8 cellular contexts compared by ENCODE assay signal in genomic region chr9:41358682-41359081, GRCh38.
DNase-seq lines count a peak whose midpoint lies in the region; ATAC-seq, FAIRE-seq and TF ChIP-seq lines count a peak whose summit lies in the region.
"Not testable (repeated sequence)": the region's sequence is repeated elsewhere in the genome, so short reads cannot be mapped to it uniquely, and the experiment has no call there.

No MANE protein-coding gene starts in this region.

- H3F3A ChIP-seq in SK-N-SH (replicated peaks; ENCODE audit: insufficient read depth), result not testable (repeated sequence)

- not testable (repeated sequence) for TF ChIP-seq CTCF in SK-N-SH (IDR thresholded peaks at IDR 0.05); HepG2 (CRISPR knock-in tag; IDR thresholded peaks at IDR 0.05); gastrocnemius medialis (IDR thresholded peaks at IDR 0.05 in 4 of 5, conservative IDR thresholded peaks at IDR 0.05 in 1 of 5)

- not testable (repeated sequence) for TF ChIP-seq RAD21 in SK-N-SH (IDR thresholded peaks at IDR 0.05; ENCODE audit: low read length); HepG2 (CRISPR knock-in tag; IDR thresholded peaks at IDR 0.05)

- CTCF ChIA-PET in SK-N-SH (lab: Yijun Ruan, JAX); HepG2 (lab: Yijun Ruan, JAX; ENCODE audit: low intra/inter-chr PET ratio, low total read pairs): not testable (repeated sequence)

- not testable (repeated sequence) for BruUV-seq in HepG2 (replicated peaks; lab: Mats Ljungman, UMichigan)

- H3K27ac ChIP-seq in SK-N-SH (ENCODE audit: low read depth in 2 of 2, low read length in 1 of 2), result not testable (repeated sequence)
- peak overlapping the region; percentile 58 for H3K27ac ChIP-seq in HepG2 (ENCODE audit: extremely low read length, insufficient read depth, low read length)
- H3K27ac ChIP-seq in gastrocnemius medialis, result peak overlapping the region; percentile 85 to 90 (median 88)

- 2% methylated on average over 9 of the region's 40 CpGs for WGBS in SK-N-SH (ENCODE audit: low lambda C conversion rate)
- no CpG with 5 or more reads among the region's 40 CpGs for WGBS in HepG2 (ENCODE audit: low lambda C conversion rate)

- not testable (repeated sequence) for H3K9me2 ChIP-seq in SK-N-SH

- TF ChIP-seq EP300 in SK-N-SH (IDR thresholded peaks at IDR 0.05; ENCODE audit: borderline replicate concordance in 1 of 2, low read depth in 1 of 2, low read length in 1 of 2); HepG2 (IDR thresholded peaks at IDR 0.05; ENCODE audit: low read depth in 2 of 2, low read length in 2 of 2); HepG2 (CRISPR knock-in tag; IDR thresholded peaks at IDR 0.05; ENCODE audit: borderline replicate concordance): not testable (repeated sequence)

- peak; percentile 60 for DNase-seq in EH (ENCODE audit: low read depth)
- peak; percentile 67 for DNase-seq in NCI-H1092 treated with DMSO at 0.1 percent for 48 hours (lab: John Stamatoyannopoulos, UW)
- not testable (repeated sequence) for DNase-seq in SK-N-SH
- DNase-seq in activated T-helper 1 cell treated with Interleukin-2 at 50 U/mL for 16 hours (ENCODE audit: low read depth), result peak; percentile 70
- peak; percentile 71 for DNase-seq in effector CD8-positive, alpha-beta T cell (lab: John Stamatoyannopoulos, UW)
- DNase-seq in HepG2 (ENCODE audit: low spot score), result peak; percentile 50
- DNase-seq in gastrocnemius medialis, result peak; percentile 73 to 85
- DNase-seq in superior temporal gyrus (ENCODE audit: extremely low spot score), result peak; percentile 61

- H3K79me2 ChIP-seq in SK-N-SH (ENCODE audit: insufficient read depth); HepG2 (ENCODE audit: insufficient read depth, low read length): not testable (repeated sequence)

- in situ Hi-C loops in HepG2 (cut with HindIII; ENCODE audit: extremely low pct_ligation_motif_present, low pct_unique_long_range_greater_than_20kb); gastrocnemius medialis (cut with MboI; ENCODE audit: low sequenced_read_pairs in 4 of 4): not testable (repeated sequence)

- TF ChIP-seq POLR2A in HepG2 (IDR thresholded peaks at IDR 0.05; ENCODE audit: insufficient read depth in 1 of 2, low read depth in 2 of 2, low read length in 2 of 2), result peak in 1 of 2 experiments; percentile 50; a peak in 1 of 4 replicates
- peak; percentile 60 to 70 for TF ChIP-seq POLR2A in gastrocnemius medialis (IDR thresholded peaks at IDR 0.05)

- not testable (repeated sequence) for H4K20me1 ChIP-seq in SK-N-SH (ENCODE audit: insufficient read depth); HepG2 (ENCODE audit: insufficient read depth, low read length)

- ATAC-seq in HepG2, gastrocnemius medialis: not testable (repeated sequence)

- intact Hi-C loops in HepG2 (cut with micrococcal nuclease; ENCODE audit: unreplicated experiment); gastrocnemius medialis (cut with DNase I; ENCODE audit: low total_unique reads): not testable (repeated sequence)

- FAIRE-seq in HepG2 (lab: Jason Lieb, UNC), result not testable (repeated sequence)

- H2AFZ ChIP-seq in SK-N-SH (ENCODE audit: low read depth); HepG2 (ENCODE audit: low read length): not testable (repeated sequence)

- H3K27me3 ChIP-seq in SK-N-SH (ENCODE audit: insufficient read depth); HepG2 (ENCODE audit: control insufficient read depth in 1 of 2, insufficient read depth in 2 of 2, low read length in 2 of 2); gastrocnemius medialis: not testable (repeated sequence)

- H3K4me2 ChIP-seq in SK-N-SH (0 out of 2 replicates have a peak overlapping the region, but pooled peaks have one; percentile 66), HepG2 (ENCODE audit: low read depth, low read length) (peak overlapping the region; percentile 51; the same call in 1 of the 2 replicates)

- peak overlapping the region; percentile 62 to 63; a peak in 3 of 4 replicates for H3K4me3 ChIP-seq in SK-N-SH (ENCODE audit: low read depth in 2 of 2, low read length in 1 of 2)
- H3K4me3 ChIP-seq in HepG2 (replicated peaks in 1 of 3; ENCODE audit: insufficient read depth in 1 of 3, low read depth in 2 of 3, low read length in 3 of 3), result peak overlapping the region; percentile 52 to 81 (median 73); a peak in 4 of 6 replicates
- peak overlapping the region; percentile 67 to 79 (median 76) for H3K4me3 ChIP-seq in gastrocnemius medialis

- POLR2A ChIA-PET in SK-N-SH (lab: Yijun Ruan, JAX); HepG2 (lab: Yijun Ruan, JAX): not testable (repeated sequence)

- H3K36me3 ChIP-seq in SK-N-SH (replicated peaks in 1 of 2; ENCODE audit: control insufficient read depth in 1 of 2, insufficient read depth in 2 of 2, low read length in 1 of 2); HepG2 (replicated peaks in 1 of 2; ENCODE audit: control insufficient read depth in 1 of 2, insufficient read depth in 2 of 2, low read length in 2 of 2); gastrocnemius medialis: not testable (repeated sequence)

- H3K9ac ChIP-seq in SK-N-SH, result peak overlapping the region; percentile 60; the same call in 1 of the 2 replicates
- H3K9ac ChIP-seq in HepG2 (ENCODE audit: insufficient read depth, low read depth, low read length), result peak overlapping the region; percentile 69

- H3K4me1 ChIP-seq in SK-N-SH (ENCODE audit: control insufficient read depth in 1 of 2, insufficient read depth in 2 of 2, low read depth in 1 of 2, low read length in 1 of 2); HepG2 (ENCODE audit: insufficient read depth, low read length); gastrocnemius medialis: not testable (repeated sequence)

- H3K9me3 ChIP-seq in SK-N-SH; HepG2 (ENCODE audit: low read length); gastrocnemius medialis: not testable (repeated sequence)

TF ChIP-seq in SK-N-SH, 30 proteins besides CTCF, POLR2A, EP300 and RAD21:
- peak; percentile 80 for TF ChIP-seq YY1 (IDR thresholded peaks at IDR 0.05; ENCODE audit: low read depth)
- TF ChIP-seq NRF1 (IDR thresholded peaks at IDR 0.05; ENCODE audit: low read depth, low read length), result peak; percentile 40
- TF ChIP-seq TAF1 (IDR thresholded peaks at IDR 0.05; ENCODE audit: borderline replicate concordance, low read depth, low read length), result peak; percentile 31; the same call in 1 of the 2 replicates
- 0 out of 2 replicates have a peak, but pooled peaks have one; percentile 22 for TF ChIP-seq MAX (IDR thresholded peaks at IDR 0.05; ENCODE audit: low read depth)

TF ChIP-seq in HepG2, 621 proteins besides CTCF, POLR2A, EP300 and RAD21 (continues in another document):
- TF ChIP-seq ZNF281 (CRISPR knock-in tag; IDR thresholded peaks at IDR 0.05; ENCODE audit: borderline replicate concordance) (peak; percentile 58; the same call in 1 of the 2 replicates), POLR2AphosphoS5 (IDR thresholded peaks at IDR 0.05; ENCODE audit: low read depth, low read length) (peak; percentile 22; the same call in 1 of the 2 replicates), YY1 (IDR thresholded peaks at IDR 0.05; ENCODE audit: insufficient read depth, insufficient replicate concordance, low read depth, low read length) (peak; percentile 86), ZFP91 (CRISPR knock-in tag; IDR thresholded peaks at IDR 0.05; ENCODE audit: borderline replicate concordance) (peak; percentile 98), GABPB1 (CRISPR knock-in tag; IDR thresholded peaks at IDR 0.05) (peak; percentile 36; the same call in 1 of the 2 replicates)
